In the genomic region with DNA sequence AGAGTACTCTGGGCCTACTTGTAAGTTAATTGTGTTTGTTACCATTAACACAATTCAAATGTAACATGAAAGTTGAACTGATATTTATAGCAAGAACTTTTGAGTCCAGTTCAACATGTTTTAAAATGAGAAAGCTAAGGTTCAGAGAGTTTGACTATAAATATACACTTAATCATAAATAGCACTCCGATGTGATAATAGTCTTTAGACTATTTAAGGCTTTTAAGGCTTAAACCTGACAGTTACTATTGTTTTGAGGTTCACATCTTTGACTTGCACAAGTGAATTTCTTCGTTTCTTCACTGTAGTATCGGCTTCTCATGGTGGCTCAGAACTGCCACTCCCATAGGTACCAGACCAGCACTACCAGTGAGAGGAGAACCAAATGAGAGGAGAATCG, we compare ENCODE assay signal across 18 cellular contexts. TPM values are rescaled to one million over a fixed set of nuclear protein-coding genes. Genes with fewer than 3 reads are reported as not detected.
DNase-seq lines count a peak whose midpoint lies in the region; ATAC-seq and TF ChIP-seq lines count a peak whose summit lies in the region.
"Had no signal": no experiment of that assay in that cellular context is flagged by ENCODE, and none has a peak within 500 bp of the region (broad histone marks: within the 10 kb centered on the region; RNA-seq: fewer than 3 reads in every experiment).

No MANE protein-coding gene starts in this region.

- H3K36me3 ChIP-seq in cardiac muscle cell (no peaks in the 10 kb centered on the region), Panc1 (ENCODE audit: control insufficient read depth, insufficient read depth, low read length) (no peaks in the 10 kb centered on the region)

- H3K27me3 ChIP-seq in cardiac muscle cell (no peaks in the 10 kb centered on the region), Panc1 (ENCODE audit: control insufficient read depth, insufficient read depth, low read length) (no peaks in the 10 kb centered on the region)

- CTCF ChIA-PET in Panc1 (lab: Charles Lee), result no interaction called here
- CTCF ChIA-PET in activated CD4-positive, alpha-beta T cell treated with anti-CD3 and anti-CD28 coated beads, Interleukin-2, amount 10 ng/mL, durations not matched to agents 7 days and 5 days (lab: Charles Lee), result no interaction called here

- in situ Hi-C loops in Panc1 (cut with HindIII; ENCODE audit: low pct_unique_long_range_greater_than_20kb, low sequenced_read_pairs), result no loop called here

- TF ChIP-seq CTCF in cardiac muscle cell (IDR thresholded peaks at IDR 0.05; ENCODE audit: low read depth, low read length), result no peak
- TF ChIP-seq CTCF in Panc1 (IDR thresholded peaks at IDR 0.05), result no peak
- TF ChIP-seq CTCF in nephron progenitor cell (IDR thresholded peaks at IDR 0.05), result no peak
- TF ChIP-seq CTCF in chondrocyte (IDR thresholded peaks at IDR 0.05), result no peak

- H3K27ac ChIP-seq in cardiac muscle cell, result peak overlapping the region; percentile 92
- H3K27ac ChIP-seq in Panc1 (ENCODE audit: low read length), result peak overlapping the region; percentile 86
- H3K27ac ChIP-seq: 22Rv1 had no signal

- H3K27me3 Mint-ChIP-seq in nephron progenitor cell (ENCODE audit: low read depth, poor library complexity), result no peaks in the 10 kb centered on the region
- H3K27me3 Mint-ChIP-seq in activated T-cell treated with anti-CD3 and anti-CD28 coated beads, Interleukin-2, amount 50 U/mL, for 4 hours (ENCODE audit: low read depth), result peaks cover 3% of the 10 kb centered on the region
- H3K27me3 Mint-ChIP-seq in chondrocyte (ENCODE audit: low read depth), result no peaks in the 10 kb centered on the region
- no peaks in the 10 kb centered on the region for H3K27me3 Mint-ChIP-seq in activated CD4-positive, alpha-beta T cell treated with anti-CD3 and anti-CD28 coated beads, Interleukin-2, amount 10 ng/mL, durations not matched to agents 7 days and 5 days

- H3K27ac Mint-ChIP-seq in nephron progenitor cell, result peak overlapping the region; percentile 83
- H3K27ac Mint-ChIP-seq in activated naive CD4-positive, alpha-beta T cell treated with anti-CD3 and anti-CD28 coated beads, Interleukin-2, amount 50 U/mL, for 72 hours, result no peak overlapping the region
- no peak overlapping the region for H3K27ac Mint-ChIP-seq in chondrocyte (ENCODE audit: unreplicated experiment)
- no peak overlapping the region for H3K27ac Mint-ChIP-seq in activated CD4-positive, alpha-beta T cell treated with anti-CD3 and anti-CD28 coated beads, Interleukin-2, amount 10 ng/mL, durations not matched to agents 7 days and 5 days
- H3K27ac Mint-ChIP-seq: CD8-positive, alpha-beta memory T cell; HFFc6 had no signal

- H3K4me1 ChIP-seq in cardiac muscle cell (ENCODE audit: low read depth) (peaks cover 97% of the 10 kb centered on the region), Panc1 (ENCODE audit: control insufficient read depth, insufficient read depth, low read length) (peaks cover 91% of the 10 kb centered on the region)

- DNase-seq in cardiac muscle cell (ENCODE audit: low read depth in 1 of 2, low spot score in 1 of 2) (no peak), Right ventricle myocardium inferior (ENCODE audit: missing footprints) (no peak), Panc1 (ENCODE audit: low read depth, low spot score) (no peak), nephron progenitor cell (no peak), chondrocyte (ENCODE audit: low spot score) (no peak)
- no peak for DNase-seq in activated naive CD4-positive, alpha-beta T cell treated with anti-CD3 and anti-CD28 coated beads, Interleukin-2, amount 50 U/mL, for 72 hours (ENCODE audit: low spot score in 2 of 2)
- no peak for DNase-seq in activated T-cell treated with anti-CD3 and anti-CD28 coated beads, Interleukin-2, amount 50 U/mL, for 4 hours
- no peak for DNase-seq in activated CD4-positive, alpha-beta T cell treated with anti-CD3 and anti-CD28 coated beads, Interleukin-2, amount 10 ng/mL, durations not matched to agents 7 days and 5 days
- DNase-seq: CD8-positive, alpha-beta memory T cell; DMS79 treated with DMSO at 0.1 percent for 48 hours; GF-D8; GOT3; HFFc6; NCI-H187; NCI-H226; NCI-H524 treated with DMSO at 0.1 percent for 48 hours; RPMI8226 had no signal

- no peak for ATAC-seq in Right ventricle myocardium inferior
- no peak for ATAC-seq in Panc1
- no peak for ATAC-seq in activated naive CD4-positive, alpha-beta T cell treated with anti-CD3 and anti-CD28 coated beads, Interleukin-2, amount 50 U/mL, for 72 hours
- ATAC-seq in activated T-cell treated with anti-CD3 and anti-CD28 coated beads, Interleukin-2, amount 50 U/mL, for 4 hours, result no peak

- POLR2A ChIA-PET in Panc1 (lab: Charles Lee), result no interaction called here
- POLR2A ChIA-PET in activated CD4-positive, alpha-beta T cell treated with anti-CD3 and anti-CD28 coated beads, Interleukin-2, amount 10 ng/mL, durations not matched to agents 7 days and 5 days (lab: Charles Lee), result no interaction called here

- H3K4me3 Mint-ChIP-seq in nephron progenitor cell (peak overlapping the region; percentile 29), chondrocyte (ENCODE audit: unreplicated experiment) (no peak overlapping the region)
- no peak overlapping the region for H3K4me3 Mint-ChIP-seq in activated T-cell treated with anti-CD3 and anti-CD28 coated beads, Interleukin-2, amount 50 U/mL, for 4 hours
- no peak overlapping the region for H3K4me3 Mint-ChIP-seq in activated CD4-positive, alpha-beta T cell treated with anti-CD3 and anti-CD28 coated beads, Interleukin-2, amount 10 ng/mL, durations not matched to agents 7 days and 5 days
- H3K4me3 Mint-ChIP-seq: CD8-positive, alpha-beta memory T cell; HFFc6 had no signal

- no peaks in the 10 kb centered on the region for H3K9me3 ChIP-seq in cardiac muscle cell (ENCODE audit: low read depth)
- H3K9me3 ChIP-seq in Panc1 (ENCODE audit: control insufficient read depth, insufficient read depth, low read depth, low read length), result no peaks in the 10 kb centered on the region

- H3K36me3 Mint-ChIP-seq in nephron progenitor cell (ENCODE audit: low read depth) (peaks cover 22% of the 10 kb centered on the region), chondrocyte (ENCODE audit: low read depth) (peaks cover 5% of the 10 kb centered on the region)
- H3K36me3 Mint-ChIP-seq in activated naive CD4-positive, alpha-beta T cell treated with anti-CD3 and anti-CD28 coated beads, Interleukin-2, amount 50 U/mL, for 72 hours, result no peaks in the 10 kb centered on the region
- H3K36me3 Mint-ChIP-seq in activated T-cell treated with anti-CD3 and anti-CD28 coated beads, Interleukin-2, amount 50 U/mL, for 4 hours (ENCODE audit: insufficient read depth), result no peaks in the 10 kb centered on the region
- no peaks in the 10 kb centered on the region for H3K36me3 Mint-ChIP-seq in activated CD4-positive, alpha-beta T cell treated with anti-CD3 and anti-CD28 coated beads, Interleukin-2, amount 10 ng/mL, durations not matched to agents 7 days and 5 days (ENCODE audit: low read depth)
- H3K36me3 Mint-ChIP-seq: CD8-positive, alpha-beta memory T cell had no signal

- H3K4me1 Mint-ChIP-seq in nephron progenitor cell (peaks cover 100% of the 10 kb centered on the region), chondrocyte (ENCODE audit: low read depth) (peaks cover 66% of the 10 kb centered on the region)
- H3K4me1 Mint-ChIP-seq in activated T-cell treated with anti-CD3 and anti-CD28 coated beads, Interleukin-2, amount 50 U/mL, for 4 hours (ENCODE audit: low read depth), result no peaks in the 10 kb centered on the region
- H3K4me1 Mint-ChIP-seq in activated CD4-positive, alpha-beta T cell treated with anti-CD3 and anti-CD28 coated beads, Interleukin-2, amount 10 ng/mL, durations not matched to agents 7 days and 5 days, result no peaks in the 10 kb centered on the region
- H3K4me1 Mint-ChIP-seq: CD8-positive, alpha-beta memory T cell had no signal

- intact Hi-C loops in Right ventricle myocardium inferior (cut with DNase I), result no loop called here
- intact Hi-C loops in Panc1 (cut with micrococcal nuclease; ENCODE audit: unreplicated experiment), result no loop called here

- BruUV-seq in Panc1 (replicated peaks; lab: Mats Ljungman, UMichigan), result no TSS peak

- no peaks in the 10 kb centered on the region for H3K9me3 Mint-ChIP-seq in nephron progenitor cell
- H3K9me3 Mint-ChIP-seq in activated naive CD4-positive, alpha-beta T cell treated with anti-CD3 and anti-CD28 coated beads, Interleukin-2, amount 50 U/mL, for 72 hours, result peaks cover 6 to 7% of the 10 kb centered on the region in 2 donors
- peaks cover 5% of the 10 kb centered on the region for H3K9me3 Mint-ChIP-seq in activated T-cell treated with anti-CD3 and anti-CD28 coated beads, Interleukin-2, amount 50 U/mL, for 4 hours
- no peaks in the 10 kb centered on the region for H3K9me3 Mint-ChIP-seq in chondrocyte (ENCODE audit: low read depth)
- no peaks in the 10 kb centered on the region for H3K9me3 Mint-ChIP-seq in activated CD4-positive, alpha-beta T cell treated with anti-CD3 and anti-CD28 coated beads, Interleukin-2, amount 10 ng/mL, durations not matched to agents 7 days and 5 days
- H3K9me3 Mint-ChIP-seq: HFFc6 had no signal

- no peak overlapping the region for H3K4me3 ChIP-seq in cardiac muscle cell
- no peak overlapping the region for H3K4me3 ChIP-seq in Panc1 (ENCODE audit: low read depth in 2 of 2, low read length in 2 of 2)

RNA-seq across cellular contexts. Expression of a gene that starts 42.4 kb away (rescaled TPM):
- total RNA-seq in cardiac muscle cell, result 75.0 and 115 TPM in 2 replicates
- 39.9 and 61.3 TPM in 2 replicates for polyA plus RNA-seq in cardiac muscle cell
- total RNA-seq in Right ventricle myocardium inferior, result 9.3 TPM
- total RNA-seq in Panc1 (2021; ENCODE audit: unreplicated experiment), result 37.5 TPM
- 22.8 TPM for polyA plus RNA-seq in Panc1 (2012; ENCODE audit: insufficient read length)
- not detected for total RNA-seq in activated naive CD4-positive, alpha-beta T cell treated with anti-CD3 and anti-CD28 coated beads, Interleukin-2, amount 50 U/mL, for 72 hours
- under 1 TPM; 0.10 to 0.29 (median 0.16) TPM for total RNA-seq in activated T-cell treated with anti-CD3 and anti-CD28 coated beads, Interleukin-2, amount 50 U/mL, for 4 hours
- total RNA-seq in chondrocyte, result 20.7 to 36.3 TPM (median 23.8 TPM) in 3 replicates
- not detected for total RNA-seq in activated CD4-positive, alpha-beta T cell treated with anti-CD3 and anti-CD28 coated beads, Interleukin-2, amount 10 ng/mL, durations not matched to agents 7 days and 5 days
- total RNA-seq: CD8-positive, alpha-beta memory T cell had no signal
- polyA plus RNA-seq: CD8-positive, alpha-beta memory T cell had no signal
